Comparison of ENCODE assay signal across 8 cellular contexts in the genomic region with DNA sequence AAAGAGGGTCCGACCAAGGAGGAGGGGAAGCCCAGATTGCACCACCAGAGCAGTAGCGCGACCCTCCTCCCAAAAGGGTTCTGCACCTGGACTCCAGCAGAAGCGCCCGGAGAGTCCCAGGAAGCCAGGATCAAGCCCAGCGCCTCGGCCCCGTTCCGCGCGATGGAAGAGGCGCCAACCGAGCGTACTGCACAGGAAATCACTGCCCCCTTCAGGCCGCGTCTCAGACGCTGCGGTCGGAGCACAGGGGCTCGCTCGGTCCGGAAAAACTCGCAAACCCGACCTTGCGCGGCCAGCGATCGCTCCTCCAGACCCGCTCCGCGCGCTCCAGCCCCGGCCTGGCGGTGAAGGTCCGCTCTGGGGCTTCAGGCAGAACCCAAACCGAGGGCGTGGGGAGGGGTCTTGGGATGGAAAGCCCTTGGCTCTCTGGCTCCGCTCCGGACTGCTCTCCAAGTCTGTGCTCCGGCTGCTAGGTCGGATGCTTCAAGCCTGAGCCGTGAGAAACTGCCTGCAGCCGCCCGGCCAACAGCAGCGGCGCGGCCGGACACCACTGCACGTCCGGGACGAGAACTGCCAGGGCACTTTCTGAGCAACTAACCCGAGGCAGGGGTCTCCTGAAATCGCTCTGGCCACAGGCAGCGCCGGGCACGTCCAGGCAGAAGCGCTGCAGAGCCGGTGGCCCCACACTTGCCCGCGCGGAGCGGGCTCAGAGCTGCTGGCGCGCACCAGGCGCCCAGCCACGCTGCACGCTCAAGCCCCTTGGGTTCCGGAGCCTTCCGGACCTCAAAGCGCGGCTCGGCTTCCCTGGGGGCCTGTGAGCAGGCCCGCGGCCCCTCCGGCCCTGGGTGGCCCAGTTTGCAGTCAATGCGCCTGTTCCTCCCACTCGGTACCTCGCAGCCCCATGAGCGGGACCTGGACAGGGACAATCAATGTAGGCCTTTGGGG. TPM values are rescaled to one million over a fixed set of nuclear protein-coding genes. Genes with fewer than 3 reads are reported as not detected.
DNase-seq lines count a peak whose midpoint lies in the region; TF ChIP-seq lines count a peak whose summit lies in the region.

No MANE protein-coding gene starts in this region.

- intact Hi-C loops in CD14-positive monocyte (cut with micrococcal nuclease) = no loop called here

- TF ChIP-seq CTCF in CD14-positive monocyte (IDR thresholded peaks at IDR 0.05) = no peak

- peaks cover 74 to 87% (median 77%) of the 10 kb centered on the region in 3 donors for H3K27me3 Mint-ChIP-seq in CD14-positive monocyte (ENCODE audit: low read depth in 3 of 3)

- H3K9me3 Mint-ChIP-seq in CD14-positive monocyte = peaks cover 0 to 16% (median 3%) of the 10 kb centered on the region in 7 donors

- no peak overlapping the region for H3K27ac Mint-ChIP-seq in CD14-positive monocyte

- DNase-seq in stimulated activated CD4-positive, alpha-beta T cell treated with anti-CD3 and anti-CD28 coated beads, Interleukin-12 subunit alpha, Interleukin-12 subunit beta, amount 100 ng/mL, for 48 hours (ENCODE audit: low read depth in 2 of 3, low spot score in 1 of 3) = peak in 2 of 3 donors; percentile 3 to 23
- DNase-seq in stimulated activated CD4-positive, alpha-beta T cell treated with anti-CD3 and anti-CD28 coated beads, Interleukin-4, amount 100 ng/mL, for 24 hours = no peak
- DNase-seq in NCI-H1417 treated with DMSO at 0.1 percent for 48 hours (lab: John Stamatoyannopoulos, UW) (peak; percentile 26), amygdala (lab: John Stamatoyannopoulos, UW) (peak in 33 of 56 donors; percentile 7 to 63 (median 36)), iPS DF 19.7 (ENCODE audit: low read depth, low spot score) (peak; percentile 33), CD14-positive monocyte (ENCODE audit: low spot score) (no peak), NCI-H187 treated with DMSO at 0.1 percent for 48 hours (lab: John Stamatoyannopoulos, UW) (no peak)
- DNase-seq in stimulated activated CD8-positive, alpha-beta memory T cell treated with anti-CD3 and anti-CD28 coated beads, Interleukin-2, amount 100 ng/mL, for 48 hours (ENCODE audit: low read depth in 2 of 2) = peak; percentile 18 to 20

- H3K4me3 Mint-ChIP-seq in CD14-positive monocyte = peak overlapping the region in 1 of 2 donors; percentile 82

- peaks cover 9% of the 10 kb centered on the region for H3K4me1 Mint-ChIP-seq in CD14-positive monocyte

- no peaks in the 10 kb centered on the region for H3K36me3 Mint-ChIP-seq in CD14-positive monocyte

RNA-seq across cellular contexts. Expression of a gene that starts 1.3 kb away (rescaled TPM):
- polyA plus RNA-seq in CD14-positive monocyte = not detected

Comparison
In these comparisons a context has a peak if more than half of its experiments do, and no peak if none do; other contexts are left out.
1. DNase-seq: peak in stimulated activated CD4-positive, alpha-beta T cell treated with anti-CD3 and anti-CD28 coated beads, Interleukin-12 subunit alpha, Interleukin-12 subunit beta, amount 100 ng/mL, for 48 hours (2 of 3), NCI-H1417 treated with DMSO at 0.1 percent for 48 hours (single experiment), amygdala (33 of 56), iPS DF 19.7 (single experiment) and stimulated activated CD8-positive, alpha-beta memory T cell treated with anti-CD3 and anti-CD28 coated beads, Interleukin-2, amount 100 ng/mL, for 48 hours (2 of 2); none in stimulated activated CD4-positive, alpha-beta T cell treated with anti-CD3 and anti-CD28 coated beads, Interleukin-4, amount 100 ng/mL, for 24 hours (single experiment), CD14-positive monocyte (single experiment) and NCI-H187 treated with DMSO at 0.1 percent for 48 hours (single experiment).